2 cellular contexts compared by ENCODE assay signal in the genomic region with DNA sequence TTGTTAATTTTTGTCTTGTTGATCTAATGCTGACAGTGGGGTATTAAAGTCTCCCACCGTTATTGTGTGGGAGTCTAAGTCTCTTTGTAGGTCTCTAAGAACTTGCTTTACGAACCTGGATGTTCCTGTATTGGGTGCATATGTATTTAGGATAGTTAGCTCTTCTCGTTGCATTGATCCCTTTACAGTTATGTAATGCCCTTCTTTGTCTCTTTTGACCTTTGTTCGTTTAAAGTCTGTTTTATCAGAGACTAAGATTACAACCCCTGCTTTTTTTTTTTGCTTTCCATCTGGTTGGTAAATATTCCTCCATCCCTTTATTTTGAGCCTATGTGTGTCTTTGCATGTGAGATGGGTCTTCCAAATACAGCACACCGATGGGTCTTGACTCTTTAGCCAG.
TF ChIP-seq lines count a peak whose summit lies in the region.
"Not testable (repeated sequence)": the region's sequence is repeated elsewhere in the genome, so short reads cannot be mapped to it uniquely, and the experiment has no call there.

No MANE protein-coding gene starts in this region.

TF ChIP-seq in HepG2, 621 proteins besides CTCF, POLR2A, EP300 and RAD21:
- TF ChIP-seq ESRRA (CRISPR knock-in tag; IDR thresholded peaks at IDR 0.05; ENCODE audit: low read depth): 0 out of 2 replicates have a peak, but pooled peaks have one; percentile 34
- TF ChIP-seq SOX13 (IDR thresholded peaks at IDR 0.05); NR2F6 (IDR thresholded peaks at IDR 0.05); SOX6 (IDR thresholded peaks at IDR 0.05); HNF4G (CRISPR knock-in tag; IDR thresholded peaks at IDR 0.05; ENCODE audit: borderline replicate concordance, low read depth): not testable (repeated sequence)
- peak in 1 of 2 experiments; percentile 84; a peak in 2 of 4 replicates for TF ChIP-seq SOX13 (CRISPR knock-in tag; conservative IDR thresholded peaks at IDR 0.05 in 1 of 2, IDR thresholded peaks at IDR 0.05 in 1 of 2)
- 0 out of 2 replicates have a peak, but pooled peaks have one; percentile 10 for TF ChIP-seq FOXA3 (CRISPR knock-in tag; IDR thresholded peaks at IDR 0.05)
- TF ChIP-seq POGZ (CRISPR knock-in tag; IDR thresholded peaks at IDR 0.05): peak; percentile 42; the same call in 1 of the 2 replicates
- peak; percentile 51 for TF ChIP-seq HNF4A (CRISPR knock-in tag; IDR thresholded peaks at IDR 0.05)
- TF ChIP-seq ARID5B (CRISPR knock-in tag; IDR thresholded peaks at IDR 0.05): peak; percentile 51; the same call in 1 of the 2 replicates
- TF ChIP-seq ONECUT2 (CRISPR knock-in tag; IDR thresholded peaks at IDR 0.05): peak; percentile 69
- peak; percentile 40; the same call in 1 of the 2 replicates for TF ChIP-seq NR2F6 (CRISPR knock-in tag; IDR thresholded peaks at IDR 0.05)
- TF ChIP-seq SOX6 (CRISPR knock-in tag; IDR thresholded peaks at IDR 0.05): peak; percentile 87
- peak; percentile 61 for TF ChIP-seq GATAD2A (CRISPR knock-in tag; IDR thresholded peaks at IDR 0.05)
- peak; percentile 64 for TF ChIP-seq PAXIP1 (CRISPR knock-in tag; conservative IDR thresholded peaks at IDR 0.05)
- TF ChIP-seq SOX5 (CRISPR knock-in tag; IDR thresholded peaks at IDR 0.05; ENCODE audit: borderline replicate concordance): peak; percentile 64; the same call in 1 of the 2 replicates
- TF ChIP-seq HNF4G (IDR thresholded peaks at IDR 0.05; ENCODE audit: borderline replicate concordance, low read depth, low read length): peak; percentile 54
- peak; percentile 63; the same call in 1 of the 2 replicates for TF ChIP-seq ZNF362 (CRISPR knock-in tag; IDR thresholded peaks at IDR 0.05; ENCODE audit: borderline replicate concordance)

TF ChIP-seq in liver, 16 proteins besides CTCF, POLR2A, EP300 and RAD21:
- TF ChIP-seq RXRA (IDR thresholded peaks at IDR 0.05): peak in 1 of 2 donors; percentile 12
- peak; percentile 44 to 57 for TF ChIP-seq HNF4A (conservative IDR thresholded peaks at IDR 0.05)
